In genomic region chr6:166411271-166411670, GRCh38 we compare ENCODE assay signal across 18 cellular contexts. TPM values are rescaled to one million over a fixed set of nuclear protein-coding genes. Genes with fewer than 3 reads are reported as not detected.
DNase-seq lines count a peak whose midpoint lies in the region; ATAC-seq, FAIRE-seq and TF ChIP-seq lines count a peak whose summit lies in the region.
"Had no signal": no experiment of that assay in that cellular context is flagged by ENCODE, and none has a peak within 500 bp of the region (broad histone marks: within the 10 kb centered on the region; RNA-seq: fewer than 3 reads in every experiment).

No MANE protein-coding gene starts in this region.

- CTCF ChIA-PET in CD4-positive, alpha-beta T cell (lab: Charles Lee) = interaction anchor here (1.9 kb wide), 1 partner anchor 10 kb away, joined by 11 read pairs; no protein-coding TSS in a partner anchor
- CTCF ChIA-PET in activated CD4-positive, alpha-beta memory T cell treated with anti-CD3 and anti-CD28 coated beads for 36 hours (lab: Charles Lee) = interaction anchor here (1.1 to 3.8 kb wide), 3 partner anchors 11 to 98 kb away, joined by 3 to 21 read pairs (median 7); no protein-coding TSS in a partner anchor

- H3K4me1 ChIP-seq in kidney (ENCODE audit: control insufficient read depth in 1 of 2, insufficient read depth in 1 of 2, low read depth in 1 of 2, low read length in 2 of 2) (no peaks in the 10 kb centered on the region), thyroid gland (no peaks in the 10 kb centered on the region)
- H3K4me1 ChIP-seq: adrenal gland, colonic mucosa, tibial artery had no signal

- H3K36me3 ChIP-seq in kidney (ENCODE audit: control insufficient read depth in 1 of 2, insufficient read depth in 2 of 2, low read length in 2 of 2) = no peaks in the 10 kb centered on the region
- peaks cover 22 to 25% of the 10 kb centered on the region in 2 donors for H3K36me3 ChIP-seq in thyroid gland
- H3K36me3 ChIP-seq: colonic mucosa had no signal

- peaks cover 30% of the 10 kb centered on the region for H3K4me1 Mint-ChIP-seq in T-helper 2 cell treated with Interferon-gamma antibody and Interleukin-4, amounts not matched to agents 5 μg/mL and 100 μg/mL, for 36 hours (ENCODE audit: low read depth)
- H3K4me1 Mint-ChIP-seq in CD4-positive, alpha-beta T cell (ENCODE audit: low read depth) = peaks cover 74% of the 10 kb centered on the region
- H3K4me1 Mint-ChIP-seq in activated CD4-positive, alpha-beta memory T cell treated with anti-CD3 and anti-CD28 coated beads for 36 hours (ENCODE audit: low read depth) = peaks cover 56% of the 10 kb centered on the region

- no peaks in the 10 kb centered on the region for H3K9me3 ChIP-seq in CD4-positive, alpha-beta T cell (ENCODE audit: control insufficient read depth, low read length)
- H3K9me3 ChIP-seq in kidney (ENCODE audit: control insufficient read depth in 1 of 2, low read length in 2 of 2) (no peaks in the 10 kb centered on the region), thyroid gland (no peaks in the 10 kb centered on the region)
- H3K9me3 ChIP-seq: adrenal gland, colonic mucosa, tibial artery had no signal

- WGBS in thyroid gland, 2 donors = 90 to 93% methylated on average over 11 to 15 of the region's 15 CpGs

- no peak overlapping the region for H3K4me3 ChIP-seq in kidney (ENCODE audit: low read length in 2 of 2)
- H3K4me3 ChIP-seq in thyroid gland (replicated peaks in 1 of 3) = no peak overlapping the region
- H3K4me3 ChIP-seq: adrenal gland, colonic mucosa, tibial artery had no signal

- H3K9ac ChIP-seq in kidney (ENCODE audit: low read length in 2 of 2) = no peak overlapping the region
- H3K9ac ChIP-seq: KMS-11 had no signal

- H3K27ac Mint-ChIP-seq in T-helper 2 cell treated with Interferon-gamma antibody and Interleukin-4, amounts not matched to agents 5 μg/mL and 100 μg/mL, for 36 hours = no peak overlapping the region
- H3K27ac Mint-ChIP-seq in CD4-positive, alpha-beta T cell = peak overlapping the region; percentile 97
- no peak overlapping the region for H3K27ac Mint-ChIP-seq in activated CD4-positive, alpha-beta memory T cell treated with anti-CD3 and anti-CD28 coated beads for 36 hours

- H3K4me3 Mint-ChIP-seq in T-helper 2 cell treated with Interferon-gamma antibody and Interleukin-4, amounts not matched to agents 5 μg/mL and 100 μg/mL, for 36 hours = peak overlapping the region; percentile 37
- peak overlapping the region; percentile 76 for H3K4me3 Mint-ChIP-seq in CD4-positive, alpha-beta T cell
- peak overlapping the region; percentile 49 for H3K4me3 Mint-ChIP-seq in activated CD4-positive, alpha-beta memory T cell treated with anti-CD3 and anti-CD28 coated beads for 36 hours

- FAIRE-seq in kidney (lab: Jason Lieb, UNC) = no peak

- H3K9me3 Mint-ChIP-seq in T-helper 2 cell treated with Interferon-gamma antibody and Interleukin-4, amounts not matched to agents 5 μg/mL and 100 μg/mL, for 36 hours = peaks cover 12% of the 10 kb centered on the region
- peaks cover 6% of the 10 kb centered on the region for H3K9me3 Mint-ChIP-seq in CD4-positive, alpha-beta T cell
- peaks cover 7% of the 10 kb centered on the region for H3K9me3 Mint-ChIP-seq in activated CD4-positive, alpha-beta memory T cell treated with anti-CD3 and anti-CD28 coated beads for 36 hours

- TF ChIP-seq POLR2A in thyroid gland (IDR thresholded peaks at IDR 0.05) = no peak

- no peaks in the 10 kb centered on the region for H3K27me3 Mint-ChIP-seq in T-helper 2 cell treated with Interferon-gamma antibody and Interleukin-4, amounts not matched to agents 5 μg/mL and 100 μg/mL, for 36 hours (ENCODE audit: low read depth)
- no peaks in the 10 kb centered on the region for H3K27me3 Mint-ChIP-seq in CD4-positive, alpha-beta T cell
- no peaks in the 10 kb centered on the region for H3K27me3 Mint-ChIP-seq in activated CD4-positive, alpha-beta memory T cell treated with anti-CD3 and anti-CD28 coated beads for 36 hours

- intact Hi-C loops in CD4-positive, alpha-beta T cell (cut with DNase I, micrococcal nuclease) = loop anchor here in 1 of 2 experiments (10.0 kb wide), 1 partner anchor 214 kb away; the partner anchor contains the start of gene RPS6KA2
- intact Hi-C loops in activated CD4-positive, alpha-beta memory T cell treated with anti-CD3 and anti-CD28 coated beads for 36 hours (cut with micrococcal nuclease) = loop anchor here (1.0 to 10.0 kb wide), 2 partner anchors 8 to 544 kb away; partner anchors contain the start of gene RNASET2
- intact Hi-C loops in kidney (cut with DNase I) (no loop called here), thyroid gland (cut with DNase I) (no loop called here)

- peaks cover 11% of the 10 kb centered on the region for H3K36me3 Mint-ChIP-seq in T-helper 2 cell treated with Interferon-gamma antibody and Interleukin-4, amounts not matched to agents 5 μg/mL and 100 μg/mL, for 36 hours (ENCODE audit: low read depth)
- H3K36me3 Mint-ChIP-seq in CD4-positive, alpha-beta T cell (ENCODE audit: low read depth) = peaks cover 11% of the 10 kb centered on the region
- peaks cover 4% of the 10 kb centered on the region for H3K36me3 Mint-ChIP-seq in activated CD4-positive, alpha-beta memory T cell treated with anti-CD3 and anti-CD28 coated beads for 36 hours

- peak overlapping the region; percentile 22 for H3K27ac ChIP-seq in CD4-positive, alpha-beta T cell (ENCODE audit: low read depth, low read length)
- no peak overlapping the region for H3K27ac ChIP-seq in kidney (ENCODE audit: low read depth in 2 of 2, low read length in 2 of 2)
- no peak overlapping the region for H3K27ac ChIP-seq in thyroid gland
- H3K27ac ChIP-seq: adrenal gland, colonic mucosa, KMS-11, tibial artery had no signal

- H3K27me3 ChIP-seq in CD4-positive, alpha-beta T cell (ENCODE audit: control insufficient read depth, insufficient read depth, low read length) = no peaks in the 10 kb centered on the region
- no peaks in the 10 kb centered on the region for H3K27me3 ChIP-seq in thyroid gland
- H3K27me3 ChIP-seq: adrenal gland, colonic mucosa, tibial artery had no signal

- POLR2A ChIA-PET in CD4-positive, alpha-beta T cell (lab: Charles Lee) = interaction anchor here (1.0 to 2.9 kb wide), 6 partner anchors 11 to 216 kb away, joined by 4 to 10 read pairs (median 4); partner anchors contain the start of gene RPS6KA2
- POLR2A ChIA-PET in activated CD4-positive, alpha-beta memory T cell treated with anti-CD3 and anti-CD28 coated beads for 36 hours (lab: Charles Lee) = no interaction called here

- peak; percentile 28 for ATAC-seq in CD4-positive, alpha-beta T cell (ENCODE audit: poor library complexity)
- ATAC-seq: SK-N-SH treated with all-trans-retinoic acid at 6 μM for 48 hours had no signal

- no peak for TF ChIP-seq CTCF in CD4-positive, alpha-beta T cell (IDR thresholded peaks at IDR 0.05)
- TF ChIP-seq CTCF in kidney (IDR thresholded peaks at IDR 0.05; ENCODE audit: borderline replicate concordance, extremely low read depth, insufficient read depth) (no peak), thyroid gland (IDR thresholded peaks at IDR 0.05) (no peak)

- no peak for DNase-seq in T-helper 2 cell treated with Interferon-gamma antibody and Interleukin-4, amounts not matched to agents 5 μg/mL and 100 μg/mL, for 36 hours (ENCODE audit: low spot score)
- DNase-seq in T-helper 2 cell = no peak
- DNase-seq in CD4-positive, alpha-beta T cell = no peak
- DNase-seq in activated CD4-positive, alpha-beta memory T cell treated with anti-CD3 and anti-CD28 coated beads for 36 hours = no peak
- DNase-seq in kidney = peak; percentile 61
- no peak for DNase-seq in NCI-H1694 treated with DMSO at 0.1 percent for 48 hours (lab: John Stamatoyannopoulos, UW)
- DNase-seq in thyroid gland = no peak
- no peak for DNase-seq in NCI-H146 treated with DMSO at 0.1 percent for 48 hours (lab: John Stamatoyannopoulos, UW; ENCODE audit: unreplicated experiment)
- DNase-seq: adrenal gland; AML-193; colonic mucosa; COR-L47; NCI-H1930; retina; stimulated activated naive CD4-positive, alpha-beta T cell treated with Interleukin-2 at 50 U/mL for 16 hours had no signal

RNA-seq across cellular contexts. Expression of gene MPC1, which starts 28.5 kb away (rescaled TPM):
- total RNA-seq in CD4-positive, alpha-beta T cell = 10 to 100 TPM; 17.4 to 19.3 TPM
- 10 to 100 TPM; 22.5 to 22.9 TPM for total RNA-seq in activated CD4-positive, alpha-beta memory T cell treated with anti-CD3 and anti-CD28 coated beads for 36 hours
- total RNA-seq in kidney = 74.1 TPM
- polyA plus RNA-seq in kidney (ENCODE audit: insufficient read depth, low read depth, low replicate concordance) = 313 TPM
- 100 to 1,000 TPM in 2 of 4 donors, 10 to 100 TPM in 2; 69.1 to 128 (median 103) TPM for total RNA-seq in thyroid gland
